20 cellular contexts compared by ENCODE assay signal in genomic region chr2:39524061-39524460, GRCh38.
DNase-seq lines count a peak whose midpoint lies in the region; ATAC-seq, FAIRE-seq and TF ChIP-seq lines count a peak whose summit lies in the region.
"Had no signal": no experiment of that assay in that cellular context is flagged by ENCODE, and none has a peak within 500 bp of the region (broad histone marks: within the 10 kb centered on the region; RNA-seq: fewer than 3 reads in every experiment).

No MANE protein-coding gene starts in this region.

- peaks cover 10% of the 10 kb centered on the region for H3K9me3 Mint-ChIP-seq in stimulated activated memory B cell treated with anti-CD40 and anti-IgM and Interleukin-4, amounts not matched to agents 10 μg/mL and 1 μg/mL and 100 μg/mL, for 72 hours

- peaks cover 13% of the 10 kb centered on the region for H3K9me3 ChIP-seq in SJSA1 (replicated peaks)
- no peaks in the 10 kb centered on the region for H3K9me3 ChIP-seq in fibroblast of lung (ENCODE audit: control insufficient read depth, insufficient read depth, low read depth, low read length)
- peaks cover 6% of the 10 kb centered on the region for H3K9me3 ChIP-seq in trophoblast cell (ENCODE audit: insufficient read depth, low read depth, low read length)
- peaks cover 22% of the 10 kb centered on the region for H3K9me3 ChIP-seq in HepG2 (ENCODE audit: low read length)
- H3K9me3 ChIP-seq: ascending aorta, vagina had no signal

- H2AFZ ChIP-seq in fibroblast of lung (ENCODE audit: low read length), result no peak overlapping the region
- no peak overlapping the region for H2AFZ ChIP-seq in trophoblast cell (ENCODE audit: insufficient read depth, low read length, poor library complexity)
- H2AFZ ChIP-seq in HepG2 (ENCODE audit: low read length), result no peak overlapping the region

- H3K36me3 ChIP-seq in SJSA1 (no peaks in the 10 kb centered on the region), fibroblast of lung (ENCODE audit: control insufficient read depth, insufficient read depth, low read length) (no peaks in the 10 kb centered on the region), trophoblast cell (ENCODE audit: control insufficient read depth in 1 of 2, insufficient read depth in 2 of 2, low read length in 2 of 2) (no peaks in the 10 kb centered on the region), HepG2 (replicated peaks in 1 of 2; ENCODE audit: control insufficient read depth in 1 of 2, insufficient read depth in 2 of 2, low read length in 2 of 2) (peaks cover 1 to 23% of the 10 kb centered on the region in 2 experiments; a peak in 3 of 5 replicates)
- H3K36me3 ChIP-seq: ascending aorta, vagina, WERI-Rb-1 had no signal

- no peak for TF ChIP-seq POLR2A in HepG2 (IDR thresholded peaks at IDR 0.05; ENCODE audit: insufficient read depth in 1 of 2, low read depth in 2 of 2, low read length in 2 of 2)

- ATAC-seq in HepG2 (no peak), HG02798 (IDR thresholded peaks at IDR 0.05; ENCODE audit: poor library complexity, unreplicated experiment) (no peak), HG03108 (IDR thresholded peaks at IDR 0.05; ENCODE audit: unreplicated experiment) (no peak)
- no peak for ATAC-seq in stimulated activated memory B cell treated with anti-CD40 and anti-IgM and Interleukin-4, amounts not matched to agents 10 μg/mL and 1 μg/mL and 100 μg/mL, for 72 hours

- H2BK12ac ChIP-seq in trophoblast cell (ENCODE audit: low read length), result peak overlapping the region; percentile 82

- peak overlapping the region; percentile 41 for H2BK120ac ChIP-seq in trophoblast cell (ENCODE audit: insufficient read depth, low read length, poor library complexity)

- H3K79me1 ChIP-seq in trophoblast cell (ENCODE audit: low read length), result peaks cover 10% of the 10 kb centered on the region

- H3K14ac ChIP-seq in trophoblast cell (ENCODE audit: low read length), result peak overlapping the region; percentile 4

- peak overlapping the region; percentile 48 for H3K4me2 ChIP-seq in fibroblast of lung (ENCODE audit: extremely low read depth, insufficient read depth, low read length)
- H3K4me2 ChIP-seq in trophoblast cell (ENCODE audit: low read length), result no peak overlapping the region
- H3K4me2 ChIP-seq in HepG2 (ENCODE audit: low read depth, low read length), result no peak overlapping the region

- H4K91ac ChIP-seq in trophoblast cell (ENCODE audit: low read depth, low read length), result peak overlapping the region; percentile 30

- no peak overlapping the region for H3K23ac ChIP-seq in trophoblast cell (ENCODE audit: low read length)

- no peak overlapping the region for H2AK5ac ChIP-seq in trophoblast cell (ENCODE audit: low read length)

- H4K8ac ChIP-seq in trophoblast cell (ENCODE audit: low read depth, low read length), result no peak overlapping the region

- no peak for TF ChIP-seq CTCF in fibroblast of lung (conservative IDR thresholded peaks at IDR 0.05 in 1 of 2, IDR thresholded peaks at IDR 0.05 in 1 of 2; ENCODE audit: low read depth in 1 of 2, low read length in 2 of 2)
- TF ChIP-seq CTCF in HepG2 (CRISPR knock-in tag; IDR thresholded peaks at IDR 0.05), result no peak

- no peak overlapping the region for H3K4me3 Mint-ChIP-seq in stimulated activated memory B cell treated with anti-CD40 and anti-IgM and Interleukin-4, amounts not matched to agents 10 μg/mL and 1 μg/mL and 100 μg/mL, for 72 hours

- in situ Hi-C loops in HepG2 (cut with HindIII; ENCODE audit: extremely low pct_ligation_motif_present, low pct_unique_long_range_greater_than_20kb), result no loop called here

- no peak overlapping the region for H3K4ac ChIP-seq in trophoblast cell (ENCODE audit: low read depth, low read length)

- H3K27ac Mint-ChIP-seq in stimulated activated memory B cell treated with anti-CD40 and anti-IgM and Interleukin-4, amounts not matched to agents 10 μg/mL and 1 μg/mL and 100 μg/mL, for 72 hours, result no peak overlapping the region

- no CpG with 5 or more reads among the region's 2 CpGs for WGBS in trophoblast cell (ENCODE audit: extremely low coverage, insufficient coverage, insufficient read length)
- 98% methylated on average over 2 of the region's 2 CpGs for WGBS in HepG2 (ENCODE audit: low lambda C conversion rate)

- POLR2A ChIA-PET in HepG2 (lab: Yijun Ruan, JAX), result interaction anchor here (2.7 to 3.6 kb wide), 2 partner anchors 8 to 17 kb away, joined by 6 to 24 read pairs; no protein-coding TSS in a partner anchor

- no peaks in the 10 kb centered on the region for H3K27me3 ChIP-seq in SJSA1 (replicated peaks)
- no peaks in the 10 kb centered on the region for H3K27me3 ChIP-seq in fibroblast of lung (ENCODE audit: control insufficient read depth, insufficient read depth, low read length)
- H3K27me3 ChIP-seq in trophoblast cell (ENCODE audit: insufficient read depth, low read length), result no peaks in the 10 kb centered on the region
- no peaks in the 10 kb centered on the region for H3K27me3 ChIP-seq in HepG2 (ENCODE audit: control insufficient read depth in 1 of 2, insufficient read depth in 2 of 2, low read length in 2 of 2)
- H3K27me3 ChIP-seq: ascending aorta, stomach, vagina had no signal

- H3K79me2 ChIP-seq in fibroblast of lung (ENCODE audit: control insufficient read depth, insufficient read depth, low read length) (no peaks in the 10 kb centered on the region), trophoblast cell (ENCODE audit: control insufficient read depth, insufficient read depth, low read length, poor library complexity) (no peaks in the 10 kb centered on the region), HepG2 (ENCODE audit: insufficient read depth, low read length) (no peaks in the 10 kb centered on the region)

- TF ChIP-seq EP300 in HepG2 (IDR thresholded peaks at IDR 0.05; ENCODE audit: low read depth in 2 of 2, low read length in 2 of 2) (no peak), HepG2 (CRISPR knock-in tag; IDR thresholded peaks at IDR 0.05; ENCODE audit: borderline replicate concordance) (no peak)

- CTCF ChIA-PET in HepG2 (lab: Yijun Ruan, JAX; ENCODE audit: low intra/inter-chr PET ratio, low total read pairs), result interaction anchor here (0.8 kb wide), 1 partner anchor 10 kb away, joined by 3 read pairs; no protein-coding TSS in a partner anchor

- H3K27me3 Mint-ChIP-seq in stimulated activated memory B cell treated with anti-CD40 and anti-IgM and Interleukin-4, amounts not matched to agents 10 μg/mL and 1 μg/mL and 100 μg/mL, for 72 hours, result no peaks in the 10 kb centered on the region

- no peak overlapping the region for H3K9ac ChIP-seq in fibroblast of lung (ENCODE audit: insufficient read depth, low read length)
- no peak overlapping the region for H3K9ac ChIP-seq in trophoblast cell (ENCODE audit: low read length)
- no peak overlapping the region for H3K9ac ChIP-seq in HepG2 (ENCODE audit: insufficient read depth, low read depth, low read length)

- H3K4me1 Mint-ChIP-seq in stimulated activated memory B cell treated with anti-CD40 and anti-IgM and Interleukin-4, amounts not matched to agents 10 μg/mL and 1 μg/mL and 100 μg/mL, for 72 hours, result peaks cover 26% of the 10 kb centered on the region

- H3K4me1 ChIP-seq in SJSA1 (replicated peaks) (peaks cover 28% of the 10 kb centered on the region), fibroblast of lung (ENCODE audit: control insufficient read depth, extremely low read depth, insufficient read depth, low read length) (peaks cover 9% of the 10 kb centered on the region), trophoblast cell (ENCODE audit: control insufficient read depth in 1 of 2, insufficient read depth in 2 of 2, low read length in 2 of 2) (peaks cover 8 to 9% of the 10 kb centered on the region in 2 experiments), HepG2 (ENCODE audit: insufficient read depth, low read length) (peaks cover 63% of the 10 kb centered on the region)

- DNase-seq in EH (ENCODE audit: low read depth) (peak; percentile 60), SJSA1 (ENCODE audit: low read depth in 1 of 2, low spot score in 2 of 2) (no peak), fibroblast of lung (ENCODE audit: low read depth in 2 of 2) (no peak), trophoblast cell (no peak), HepG2 (ENCODE audit: low spot score) (no peak)
- DNase-seq: activated effector memory CD4-positive, alpha-beta T cell treated with Interleukin-2 at 50 U/mL for 16 hours; erythroblast; left cardiac atrium; NCI-H82; stimulated activated CD4-positive, alpha-beta T cell treated with anti-CD3 and anti-CD28 coated beads, Interleukin-15, amount 100 ng/mL, for 24 hours; stomach; T-helper 1 cell; WERI-Rb-1 had no signal

- no peak for TF ChIP-seq RAD21 in HepG2 (CRISPR knock-in tag; IDR thresholded peaks at IDR 0.05)

- H4K20me1 ChIP-seq in fibroblast of lung (ENCODE audit: control insufficient read depth, extremely low read depth, insufficient read depth, low read length) (no peaks in the 10 kb centered on the region), HepG2 (ENCODE audit: insufficient read depth, low read length) (no peaks in the 10 kb centered on the region)

- H3K18ac ChIP-seq in trophoblast cell (ENCODE audit: low read length), result no peak overlapping the region

- FAIRE-seq in HepG2 (lab: Jason Lieb, UNC), result no peak

- BruUV-seq in HepG2 (replicated peaks; lab: Mats Ljungman, UMichigan), result no TSS peak

- intact Hi-C loops in HepG2 (cut with micrococcal nuclease; ENCODE audit: unreplicated experiment), result no loop called here

- no peak overlapping the region for H3K4me3 ChIP-seq in SJSA1
- H3K4me3 ChIP-seq in fibroblast of lung (replicated peaks in 1 of 4; ENCODE audit: control extremely low read depth in 1 of 4, insufficient read depth in 1 of 4, low read depth in 3 of 4, low read length in 4 of 4), result no peak overlapping the region
- H3K4me3 ChIP-seq in trophoblast cell (ENCODE audit: low read depth, low read length), result no peak overlapping the region
- H3K4me3 ChIP-seq in HepG2 (replicated peaks in 1 of 3; ENCODE audit: insufficient read depth in 1 of 3, low read depth in 2 of 3, low read length in 3 of 3), result no peak overlapping the region
- H3K4me3 ChIP-seq: ascending aorta, coronary artery, stomach, vagina had no signal

- no peak overlapping the region for H2BK5ac ChIP-seq in trophoblast cell (ENCODE audit: low read depth, low read length, poor library complexity)

- H3K36me3 Mint-ChIP-seq in stimulated activated memory B cell treated with anti-CD40 and anti-IgM and Interleukin-4, amounts not matched to agents 10 μg/mL and 1 μg/mL and 100 μg/mL, for 72 hours, result peaks cover 18% of the 10 kb centered on the region

- H4K12ac ChIP-seq in trophoblast cell (ENCODE audit: low read depth, low read length), result no peak overlapping the region

- H3K27ac ChIP-seq in SJSA1, result peak overlapping the region; percentile 82
- peak overlapping the region; percentile 41 for H3K27ac ChIP-seq in fibroblast of lung (ENCODE audit: insufficient read depth, low read length)
- H3K27ac ChIP-seq in trophoblast cell (ENCODE audit: low read depth, low read length), result no peak overlapping the region
- no peak overlapping the region for H3K27ac ChIP-seq in HepG2 (ENCODE audit: extremely low read length, insufficient read depth, low read length)
- H3K27ac ChIP-seq: ascending aorta, HL-60, vagina had no signal

Comparison
In these comparisons a context has a peak if more than half of its experiments do, and no peak if none do; other contexts are left out.
1. H3K27ac ChIP-seq: peak in SJSA1 (single experiment) and fibroblast of lung (single experiment); none in trophoblast cell (single experiment) and HepG2 (single experiment).